ENCODE assay signal across 1 cellular context in the genomic region with DNA sequence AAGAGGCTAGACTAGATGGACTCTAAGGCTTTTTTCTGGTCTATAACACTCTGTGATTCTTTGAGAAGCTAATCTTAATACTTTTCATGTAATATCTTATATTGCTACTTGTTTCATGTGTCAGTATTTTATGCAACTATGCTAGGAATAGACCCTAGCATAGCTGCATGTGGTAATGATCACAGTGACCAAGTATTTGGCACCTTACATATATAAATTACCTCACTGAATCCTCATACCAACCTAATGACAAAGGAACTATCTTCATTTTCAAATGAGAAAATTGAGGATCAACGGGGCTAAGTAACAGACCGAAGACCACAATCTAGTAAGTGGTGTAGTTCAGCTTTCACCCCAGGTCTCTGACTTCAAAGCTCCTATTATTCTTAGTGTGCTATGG.
TF ChIP-seq lines count a peak whose summit lies in the region.

No MANE protein-coding gene starts in this region.

TF ChIP-seq in WTC11, 78 proteins besides CTCF, POLR2A, EP300 and RAD21 (continued from another document):
- TF ChIP-seq ZBTB21 (CRISPR knock-in tag; IDR thresholded peaks at IDR 0.05; ENCODE audit: borderline replicate concordance) (no peak), ZNF263 (CRISPR knock-in tag; IDR thresholded peaks at IDR 0.05; ENCODE audit: low read depth) (no peak), RORB (CRISPR knock-in tag; IDR thresholded peaks at IDR 0.05) (no peak), E2F4 (CRISPR knock-in tag; IDR thresholded peaks at IDR 0.05; ENCODE audit: borderline replicate concordance, low read depth) (no peak), AFF4 (CRISPR knock-in tag; IDR thresholded peaks at IDR 0.05; ENCODE audit: borderline replicate concordance) (no peak), ETV6 (CRISPR knock-in tag; IDR thresholded peaks at IDR 0.05) (no peak), ZBTB43 (CRISPR knock-in tag; IDR thresholded peaks at IDR 0.05) (no peak), ZNF219 (CRISPR knock-in tag; IDR thresholded peaks at IDR 0.05; ENCODE audit: borderline replicate concordance) (no peak), NFATC4 (CRISPR knock-in tag; IDR thresholded peaks at IDR 0.05) (no peak)
- TF ChIP-seq, protein P1, sequence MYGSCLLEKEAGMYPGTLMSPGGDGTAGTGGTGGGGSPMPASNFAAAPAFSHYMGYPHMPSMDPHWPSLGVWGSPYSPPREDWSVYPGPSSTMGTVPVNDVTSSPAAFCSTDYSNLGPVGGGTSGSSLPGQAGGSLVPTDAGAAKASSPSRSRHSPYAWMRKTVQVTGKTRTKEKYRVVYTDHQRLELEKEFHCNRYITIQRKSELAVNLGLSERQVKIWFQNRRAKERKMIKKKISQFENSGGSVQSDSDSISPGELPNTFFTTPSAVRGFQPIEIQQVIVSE (CRISPR knock-in tag; IDR thresholded peaks at IDR 0.05; ENCODE audit: borderline replicate concordance), result no peak
